Comparison of ENCODE assay signal across 22 cellular contexts in genomic region chr3:27794211-27794610, GRCh38.
"Had no signal": no experiment of that assay in that cellular context is flagged by ENCODE, and none has a peak within 500 bp of the region (broad histone marks: within the 10 kb centered on the region; RNA-seq: fewer than 3 reads in every experiment).

No MANE protein-coding gene starts in this region.

- H3K4me3 ChIP-seq: SJCRH30 had no signal

- ATAC-seq: Panc1, Right ventricle myocardium inferior, T-cell had no signal

- DNase-seq: KBM-7, NCI-H1092, NCI-H1105 treated with DMSO at 0.1 percent for 48 hours, NCI-H1417 treated with DMSO at 0.1 percent for 48 hours, NCI-H146, NCI-H1694 treated with DMSO at 0.1 percent for 48 hours, NCI-H1930, NCI-H2081, NCI-H2107, NCI-H2171, NCI-H226, NCI-H446, NCI-H510A, NCI-H524 treated with DMSO at 0.1 percent for 48 hours, NCI-H69, NCI-H774, SHP77 treated with DMSO at 0.1 percent for 48 hours, SJCRH30, SW 1271, T-cell had no signal
